In genomic region chr17:4710693-4711634, GRCh38 we compare ENCODE assay signal across 9 cellular contexts. TPM values are rescaled to one million over a fixed set of nuclear protein-coding genes. Genes with fewer than 3 reads are reported as not detected.
DNase-seq lines count a peak whose midpoint lies in the region; ATAC-seq and TF ChIP-seq lines count a peak whose summit lies in the region.
"Had no signal": no experiment of that assay in that cellular context is flagged by ENCODE, and none has a peak within 500 bp of the region (broad histone marks: within the 10 kb centered on the region; RNA-seq: fewer than 3 reads in every experiment).

No MANE protein-coding gene starts in this region.

- no peaks in the 10 kb centered on the region for H3F3A ChIP-seq in OCI-LY1 (ENCODE audit: insufficient read depth, low read length)

- peaks cover 37% of the 10 kb centered on the region for H3K4me1 ChIP-seq in OCI-LY1 (ENCODE audit: insufficient read depth, low read length, severe bottlenecking)

- no peak for TF ChIP-seq CTCF in OCI-LY1 (IDR thresholded peaks at IDR 0.05; ENCODE audit: low read length)

- peak; percentile 48 for DNase-seq in DMS 273 (lab: John Stamatoyannopoulos, UW; ENCODE audit: unreplicated experiment)
- no peak for DNase-seq in DMS 273 treated with DMSO at 0.1 percent for 48 hours (lab: John Stamatoyannopoulos, UW)
- peak; percentile 46 for DNase-seq in activated effector memory CD4-positive, alpha-beta T cell treated with Interleukin-2 at 50 U/mL for 16 hours
- peak; percentile 84 for DNase-seq in cardiac septum (ENCODE audit: low spot score)
- DNase-seq in sciatic nerve (ENCODE audit: low spot score): no peak

- peak overlapping the region; percentile 97 for H3K4me2 ChIP-seq in OCI-LY1 (ENCODE audit: low read length)

- peak overlapping the region; percentile 50 for H3K27ac ChIP-seq in OCI-LY1 (ENCODE audit: low read depth, low read length, poor library complexity, severe bottlenecking)

- H4K20me1 ChIP-seq in OCI-LY1 (ENCODE audit: insufficient read depth, low read length): no peaks in the 10 kb centered on the region

- H3K36me3 ChIP-seq in OCI-LY1 (ENCODE audit: insufficient read depth, low read length): peaks cover 6% of the 10 kb centered on the region; the same call in 1 of the 2 replicates

- peak overlapping the region; percentile 77 for H3K9ac ChIP-seq in OCI-LY1 (ENCODE audit: low read length)

- H3K9me3 ChIP-seq in OCI-LY1 (ENCODE audit: low read length): no peaks in the 10 kb centered on the region

- H2AFZ ChIP-seq in OCI-LY1 (ENCODE audit: low read length): no peak overlapping the region

- peak overlapping the region; percentile 82 for H3K4me3 ChIP-seq in OCI-LY1 (ENCODE audit: low read depth, low read length, poor library complexity, severe bottlenecking)

- H3K79me2 ChIP-seq in OCI-LY1 (ENCODE audit: insufficient read depth, low read length): no peaks in the 10 kb centered on the region

- peak; percentile 4 for ATAC-seq in sciatic nerve
- no peak for ATAC-seq in GM19452 (IDR thresholded peaks at IDR 0.05; ENCODE audit: unreplicated experiment)
- no peak for ATAC-seq in GM19397 (IDR thresholded peaks at IDR 0.05; ENCODE audit: unreplicated experiment)

- H3K27me3 ChIP-seq in OCI-LY1 (ENCODE audit: insufficient read depth, low read length): no peaks in the 10 kb centered on the region

- intact Hi-C loops in cardiac septum (cut with DNase I): loop anchor here (1.0 to 5.0 kb wide), 3 partner anchors 20 to 191 kb away; partner anchors contain the start of genes CHRNE, GLTPD2, MED11 and VMO1
- intact Hi-C loops in sciatic nerve (cut with DNase I): no loop called here

- H3K9me2 ChIP-seq in OCI-LY1 (ENCODE audit: low read depth, low read length): no peaks in the 10 kb centered on the region

RNA-seq across cellular contexts. Expression of gene ARRB2, which starts 0.5 kb away (rescaled TPM):
- total RNA-seq in cardiac septum: 20.8 TPM
- total RNA-seq in sciatic nerve: 107 TPM

RNA-seq across cellular contexts. Expression of gene PELP1, which starts 7.0 kb away (rescaled TPM):
- 36.4 TPM for total RNA-seq in cardiac septum
- total RNA-seq in sciatic nerve: 40.9 TPM

RNA-seq across cellular contexts. Expression of gene MED11, which starts 20.3 kb away (rescaled TPM):
- 19.9 TPM for total RNA-seq in cardiac septum
- 14.3 TPM for total RNA-seq in sciatic nerve

RNA-seq across cellular contexts. Expression of gene ZMYND15, which starts 28.7 kb away (rescaled TPM):
- 0.40 TPM for total RNA-seq in cardiac septum
- total RNA-seq in sciatic nerve: 3.3 TPM
- total RNA-seq: dermis microvascular lymphatic vessel endothelial cell had no signal

RNA-seq across cellular contexts. Expression of gene CXCL16, which starts 28.8 kb away (rescaled TPM):
- total RNA-seq in cardiac septum (3.6 TPM), sciatic nerve (30.3 TPM)

Comparison
In these comparisons a context has a peak if more than half of its experiments do, and no peak if none do; other contexts are left out.
1. DNase-seq: peak in DMS 273 (single experiment), activated effector memory CD4-positive, alpha-beta T cell treated with Interleukin-2 at 50 U/mL for 16 hours (single experiment) and cardiac septum (single experiment); none in DMS 273 treated with DMSO at 0.1 percent for 48 hours (single experiment) and sciatic nerve (single experiment).